Comparison of ENCODE assay signal across 16 cellular contexts in the genomic region with DNA sequence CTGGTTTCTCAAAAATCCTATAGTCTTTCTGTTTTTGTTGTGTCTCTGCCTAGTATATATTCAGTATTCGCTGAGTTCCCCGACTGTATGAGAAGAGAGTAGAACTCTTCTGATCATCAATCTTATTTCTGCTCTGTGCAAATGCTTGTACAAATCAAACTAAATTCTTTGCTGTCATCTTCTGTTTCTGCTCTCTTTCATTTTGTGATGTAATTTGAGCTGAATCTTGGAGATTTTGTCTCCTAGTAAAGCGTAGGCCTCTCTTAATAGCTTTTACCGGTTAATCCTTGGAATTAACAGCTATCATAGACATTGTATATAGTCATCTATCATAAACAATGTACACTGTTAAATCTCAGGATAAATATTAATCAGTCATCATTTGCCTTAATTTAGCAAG.
DNase-seq lines count a peak whose midpoint lies in the region; ATAC-seq and TF ChIP-seq lines count a peak whose summit lies in the region.
"Had no signal": no experiment of that assay in that cellular context is flagged by ENCODE, and none has a peak within 500 bp of the region (broad histone marks: within the 10 kb centered on the region; RNA-seq: fewer than 3 reads in every experiment).

No MANE protein-coding gene starts in this region.

- TF ChIP-seq CTCF in SK-N-SH (IDR thresholded peaks at IDR 0.05) (no peak), brain (conservative IDR thresholded peaks at IDR 0.05) (no peak), mesothelial cell of epicardium (IDR thresholded peaks at IDR 0.05; ENCODE audit: unreplicated experiment) (no peak), ascending aorta (IDR thresholded peaks at IDR 0.05) (no peak)

- POLR2A ChIA-PET in SK-N-SH (lab: Yijun Ruan, JAX), result interaction anchor here (1.0 kb wide), 1 partner anchor 28 kb away, joined by 3 read pairs; no protein-coding TSS in a partner anchor
- POLR2A ChIA-PET in naive thymus-derived CD4-positive, alpha-beta T cell (lab: Charles Lee), result no interaction called here

- H3K4me3 ChIP-seq in SK-N-SH (ENCODE audit: low read depth in 2 of 2, low read length in 1 of 2) (no peak overlapping the region), ascending aorta (no peak overlapping the region)
- no peak overlapping the region for H3K4me3 ChIP-seq in naive thymus-derived CD4-positive, alpha-beta T cell (ENCODE audit: low read length)
- H3K4me3 ChIP-seq: BLaER1 treated with 17β-estradiol and CSF1 and Interleukin-3, amounts not matched to agents 10 nM and 100 nM had no signal

- peak overlapping the region in 1 of 2 experiments; percentile 36; a peak in 1 of 4 replicates for H3K27ac ChIP-seq in SK-N-SH (ENCODE audit: low read depth in 2 of 2, low read length in 1 of 2)
- no peak overlapping the region for H3K27ac ChIP-seq in naive thymus-derived CD4-positive, alpha-beta T cell (ENCODE audit: low read depth, low read length)
- H3K27ac ChIP-seq in ascending aorta, result no peak overlapping the region
- H3K27ac ChIP-seq: BLaER1 treated with 17β-estradiol and CSF1 and Interleukin-3, amounts not matched to agents 10 nM and 100 nM had no signal

- peaks cover 6% of the 10 kb centered on the region for H3F3A ChIP-seq in SK-N-SH (replicated peaks; ENCODE audit: insufficient read depth)

- H3K27me3 ChIP-seq in SK-N-SH (ENCODE audit: insufficient read depth) (no peaks in the 10 kb centered on the region), ascending aorta (no peaks in the 10 kb centered on the region)
- no peaks in the 10 kb centered on the region for H3K27me3 ChIP-seq in naive thymus-derived CD4-positive, alpha-beta T cell (ENCODE audit: control insufficient read depth in 2 of 2, insufficient read depth in 2 of 2, low read length in 2 of 2)
- H3K27me3 ChIP-seq: BLaER1 treated with 17β-estradiol and CSF1 and Interleukin-3, amounts not matched to agents 10 nM and 100 nM had no signal

- no peak overlapping the region for H2AFZ ChIP-seq in SK-N-SH (ENCODE audit: low read depth)

- no peaks in the 10 kb centered on the region for H3K4me1 Mint-ChIP-seq in brain
- peaks cover 13% of the 10 kb centered on the region for H3K4me1 Mint-ChIP-seq in mesothelial cell of epicardium
- H3K4me1 Mint-ChIP-seq in naive thymus-derived CD4-positive, alpha-beta T cell, result no peaks in the 10 kb centered on the region
- H3K4me1 Mint-ChIP-seq: CD8-positive, alpha-beta memory T cell had no signal

- DNase-seq in SK-N-SH (no peak), mesothelial cell of epicardium (ENCODE audit: low spot score in 2 of 2, unreplicated experiment in 2 of 2) (no peak), NCI-H82 (lab: John Stamatoyannopoulos, UW) (no peak), ascending aorta (ENCODE audit: low spot score in 2 of 2) (no peak)
- no peak for DNase-seq in naive thymus-derived CD4-positive, alpha-beta T cell
- DNase-seq: CD8-positive, alpha-beta memory T cell; COR-L47; GDM1; GOT3; H7; HFFc6 had no signal

- no peak for ATAC-seq in naive thymus-derived CD4-positive, alpha-beta T cell
- ATAC-seq: HCT116, HepG2 had no signal

- H3K9me2 ChIP-seq in SK-N-SH, result no peaks in the 10 kb centered on the region

- H3K36me3 ChIP-seq in SK-N-SH (replicated peaks in 1 of 2; ENCODE audit: control insufficient read depth in 1 of 2, insufficient read depth in 2 of 2, low read length in 1 of 2) (peaks cover 60 to 67% of the 10 kb centered on the region in 2 experiments), ascending aorta (peaks cover 34 to 50% of the 10 kb centered on the region in 2 donors)
- H3K36me3 ChIP-seq in naive thymus-derived CD4-positive, alpha-beta T cell (ENCODE audit: control insufficient read depth in 2 of 3, insufficient read depth in 3 of 3, low read length in 3 of 3), result peaks cover 0 to 6% (median 3%) of the 10 kb centered on the region in 3 experiments

- H3K9ac ChIP-seq in SK-N-SH, result no peak overlapping the region
- H3K9ac ChIP-seq: BLaER1 treated with 17β-estradiol and CSF1 and Interleukin-3, amounts not matched to agents 10 nM and 100 nM had no signal

- CTCF ChIA-PET in SK-N-SH (lab: Yijun Ruan, JAX), result interaction anchor here (0.7 to 1.4 kb wide), 2 partner anchors 19 to 26 kb away, joined by 3 to 6 read pairs; no protein-coding TSS in a partner anchor
- CTCF ChIA-PET in naive thymus-derived CD4-positive, alpha-beta T cell (lab: Charles Lee), result interaction anchor here (0.8 kb wide), 1 partner anchor 15 kb away, joined by 3 read pairs; no protein-coding TSS in a partner anchor

- H3K4me1 ChIP-seq in SK-N-SH (ENCODE audit: control insufficient read depth in 1 of 2, insufficient read depth in 2 of 2, low read depth in 1 of 2, low read length in 1 of 2) (peaks cover 0 to 5% of the 10 kb centered on the region in 2 experiments; a peak in 2 of 4 replicates), ascending aorta (no peaks in the 10 kb centered on the region)
- no peaks in the 10 kb centered on the region for H3K4me1 ChIP-seq in naive thymus-derived CD4-positive, alpha-beta T cell (ENCODE audit: control insufficient read depth in 2 of 2, insufficient read depth in 2 of 2, low read length in 2 of 2)
- H3K4me1 ChIP-seq: BLaER1 treated with 17β-estradiol and CSF1 and Interleukin-3, amounts not matched to agents 10 nM and 100 nM had no signal

- H3K9me3 Mint-ChIP-seq in brain (peaks cover 0 to 2% (median 0%) of the 10 kb centered on the region in 5 experiments), mesothelial cell of epicardium (peaks cover under 1% of the 10 kb centered on the region)
- H3K9me3 Mint-ChIP-seq in naive thymus-derived CD4-positive, alpha-beta T cell, result no peaks in the 10 kb centered on the region
- H3K9me3 Mint-ChIP-seq: CD8-positive, alpha-beta memory T cell; HFFc6 had no signal

- no peak overlapping the region for H3K4me2 ChIP-seq in SK-N-SH
- H3K4me2 ChIP-seq: BLaER1 treated with 17β-estradiol and CSF1 and Interleukin-3, amounts not matched to agents 10 nM and 100 nM had no signal

- no peak overlapping the region for H3K4me3 Mint-ChIP-seq in brain
- no peak overlapping the region for H3K4me3 Mint-ChIP-seq in mesothelial cell of epicardium
- no peak overlapping the region for H3K4me3 Mint-ChIP-seq in naive thymus-derived CD4-positive, alpha-beta T cell
- H3K4me3 Mint-ChIP-seq: B cell; CD8-positive, alpha-beta memory T cell; HFFc6 had no signal

- H3K27ac Mint-ChIP-seq in brain, result peak overlapping the region in 4 of 5 experiments; percentile 0 to 69 (median 26)
- peak overlapping the region; percentile 63 for H3K27ac Mint-ChIP-seq in mesothelial cell of epicardium
- H3K27ac Mint-ChIP-seq in naive thymus-derived CD4-positive, alpha-beta T cell, result peak overlapping the region in 1 of 9 donors; percentile 3
- H3K27ac Mint-ChIP-seq: B cell; CD8-positive, alpha-beta memory T cell; HFFc6 had no signal

- no peak for TF ChIP-seq RAD21 in SK-N-SH (IDR thresholded peaks at IDR 0.05; ENCODE audit: low read length)

- TF ChIP-seq EP300 in SK-N-SH (IDR thresholded peaks at IDR 0.05; ENCODE audit: borderline replicate concordance in 1 of 2, low read depth in 1 of 2, low read length in 1 of 2), result no peak

- 69% methylated on average over 4 of the region's 4 CpGs for WGBS in SK-N-SH (ENCODE audit: low lambda C conversion rate)

- intact Hi-C loops in naive thymus-derived CD4-positive, alpha-beta T cell (cut with micrococcal nuclease), result loop anchor here in 1 of 2 donors (10.0 kb wide), 1 partner anchor 50 kb away; no protein-coding TSS in a partner anchor
- intact Hi-C loops in ascending aorta (cut with DNase I), result no loop called here

- H3K79me2 ChIP-seq in SK-N-SH (ENCODE audit: insufficient read depth), result no peaks in the 10 kb centered on the region

- no peaks in the 10 kb centered on the region for H3K27me3 Mint-ChIP-seq in brain
- no peaks in the 10 kb centered on the region for H3K27me3 Mint-ChIP-seq in mesothelial cell of epicardium (ENCODE audit: low read depth)
- H3K27me3 Mint-ChIP-seq in naive thymus-derived CD4-positive, alpha-beta T cell, result no peaks in the 10 kb centered on the region
- H3K27me3 Mint-ChIP-seq: B cell; CD8-positive, alpha-beta memory T cell had no signal

- no peaks in the 10 kb centered on the region for H4K20me1 ChIP-seq in SK-N-SH (ENCODE audit: insufficient read depth)
- H4K20me1 ChIP-seq: BLaER1 treated with 17β-estradiol and CSF1 and Interleukin-3, amounts not matched to agents 10 nM and 100 nM had no signal

- H3K36me3 Mint-ChIP-seq in brain (peaks cover 72% of the 10 kb centered on the region), mesothelial cell of epicardium (peaks cover 50% of the 10 kb centered on the region)
- peaks cover 5 to 40% (median 23%) of the 10 kb centered on the region in 5 donors for H3K36me3 Mint-ChIP-seq in naive thymus-derived CD4-positive, alpha-beta T cell

- no peaks in the 10 kb centered on the region for H3K9me3 ChIP-seq in SK-N-SH
- no peaks in the 10 kb centered on the region for H3K9me3 ChIP-seq in naive thymus-derived CD4-positive, alpha-beta T cell (ENCODE audit: control insufficient read depth in 2 of 3, low read length in 3 of 3)
- H3K9me3 ChIP-seq in ascending aorta, result no peaks in the 10 kb centered on the region

TF ChIP-seq in SK-N-SH, 30 proteins besides CTCF, POLR2A, EP300 and RAD21:
- peak; percentile 82 for TF ChIP-seq PBX3 (IDR thresholded peaks at IDR 0.05)
- TF ChIP-seq POLR2AphosphoS5 (IDR thresholded peaks at IDR 0.05; ENCODE audit: low read depth, low read length), result 0 out of 2 replicates have a peak, but pooled peaks have one; percentile 22
- TF ChIP-seq TCF12 (IDR thresholded peaks at IDR 0.05), result peak; percentile 67
- TF ChIP-seq FOSL2 (IDR thresholded peaks at IDR 0.05; ENCODE audit: borderline replicate concordance, low read depth), result no peak
TF ChIP-seq in SK-N-SH: peak in this region for 3.
